16 cellular contexts compared by ENCODE assay signal in genomic region chr20:43744966-43745733, GRCh38. TPM values are rescaled to one million over a fixed set of nuclear protein-coding genes. Genes with fewer than 3 reads are reported as not detected.
A peak's percentile ranks its signal among the peaks of the same experiment; 100 is the strongest.
DNase-seq lines count a peak whose midpoint lies in the region; ATAC-seq, FAIRE-seq and TF ChIP-seq lines count a peak whose summit lies in the region.
"Had no signal": no experiment of that assay in that cellular context is flagged by ENCODE, and none has a peak within 500 bp of the region (broad histone marks: within the 10 kb centered on the region; RNA-seq: fewer than 3 reads in every experiment).

No MANE protein-coding gene starts in this region.

- POLR2A ChIA-PET in endothelial cell of umbilical vein (lab: Charles Lee): no interaction called here

- no peaks in the 10 kb centered on the region for H4K20me1 ChIP-seq in endothelial cell of umbilical vein (replicated peaks; ENCODE audit: control insufficient read depth, extremely low read depth, insufficient read depth, low read length)

- H3K4me1 ChIP-seq in BE2C (peaks cover 16% of the 10 kb centered on the region), endothelial cell of umbilical vein (ENCODE audit: control insufficient read depth, extremely low read depth, insufficient read depth, low read length) (peaks cover 4% of the 10 kb centered on the region)

- no peak overlapping the region for H3K4me3 ChIP-seq in BE2C (ENCODE audit: low read depth, low read length)
- H3K4me3 ChIP-seq in endothelial cell of umbilical vein (replicated peaks in 1 of 3; ENCODE audit: insufficient read depth in 1 of 3, low read depth in 1 of 3, low read length in 3 of 3): no peak overlapping the region

- BruUV-seq in endothelial cell of umbilical vein (replicated peaks; lab: Mats Ljungman, UMichigan): no TSS peak

- no peak overlapping the region for H3K4me2 ChIP-seq in endothelial cell of umbilical vein (ENCODE audit: insufficient read depth, low read length)

- H3K79me2 ChIP-seq in endothelial cell of umbilical vein (ENCODE audit: control insufficient read depth, insufficient read depth, low read length): no peaks in the 10 kb centered on the region

- ATAC-seq in Right ventricle myocardium superior (ENCODE audit: poor library complexity) (no peak), HG03196 (IDR thresholded peaks at IDR 0.05; ENCODE audit: unreplicated experiment) (no peak)

- no peaks in the 10 kb centered on the region; the same call in 1 of the 2 replicates for H3K27me3 ChIP-seq in BE2C
- peaks cover 0 to 4% of the 10 kb centered on the region in 2 experiments for H3K27me3 ChIP-seq in endothelial cell of umbilical vein (ENCODE audit: control insufficient read depth in 2 of 2, insufficient read depth in 2 of 2, low read length in 2 of 2)

- H2AFZ ChIP-seq in endothelial cell of umbilical vein (ENCODE audit: low read depth, low read length): peak overlapping the region; percentile 31

- no peak overlapping the region for H3K27ac ChIP-seq in endothelial cell of umbilical vein (ENCODE audit: insufficient read depth, low read depth, low read length)
- H3K27ac ChIP-seq: VCaP had no signal

- TF ChIP-seq CTCF in BE2C (IDR thresholded peaks at IDR 0.05; ENCODE audit: low read depth, low read length): no peak
- TF ChIP-seq CTCF in endothelial cell of umbilical vein (IDR thresholded peaks at IDR 0.05; ENCODE audit: extremely low read depth in 1 of 2, insufficient read depth in 1 of 2, low read depth in 1 of 2, low read length in 2 of 2): no peak

- intact Hi-C loops in endothelial cell of umbilical vein (cut with micrococcal nuclease): loop anchor here (5.0 kb wide), 1 partner anchor 288 kb away; the partner anchor contains the start of gene SRSF6
- intact Hi-C loops in Right ventricle myocardium superior (cut with DNase I): loop anchor here (5.0 to 10.0 kb wide), 2 partner anchors 100 to 332 kb away; no protein-coding TSS in a partner anchor

- H3K9me3 ChIP-seq in BE2C (no peaks in the 10 kb centered on the region; the same call in 1 of the 2 replicates), endothelial cell of umbilical vein (replicated peaks; ENCODE audit: control insufficient read depth, insufficient read depth, low read length) (no peaks in the 10 kb centered on the region)

- FAIRE-seq in endothelial cell of umbilical vein (lab: Jason Lieb, UNC): no peak

- H3K36me3 ChIP-seq in BE2C: no peaks in the 10 kb centered on the region
- no peaks in the 10 kb centered on the region for H3K36me3 ChIP-seq in endothelial cell of umbilical vein (ENCODE audit: control insufficient read depth in 2 of 2, extremely low read depth in 1 of 2, insufficient read depth in 2 of 2, low read length in 2 of 2)

- no peak overlapping the region for H3K9ac ChIP-seq in endothelial cell of umbilical vein (replicated peaks; ENCODE audit: extremely low read depth, insufficient read depth, low read length)

- CTCF ChIA-PET in endothelial cell of umbilical vein (lab: Charles Lee): interaction anchor here (0.9 to 1.2 kb wide), 3 partner anchors 166 to 337 kb away, joined by 3 read pairs; no protein-coding TSS in a partner anchor

- no peaks in the 10 kb centered on the region for H3K9me1 ChIP-seq in endothelial cell of umbilical vein (replicated peaks; ENCODE audit: control insufficient read depth, extremely low read depth, insufficient read depth, low read length)

- TF ChIP-seq POLR2A in endothelial cell of umbilical vein (IDR thresholded peaks at IDR 0.05; ENCODE audit: low read depth, low read length): no peak

- dilution Hi-C loops in endothelial cell of umbilical vein (cut with MboI; ENCODE audit: extremely low pct_ligation_motif_present, low sequenced_read_pairs): no loop called here

- DNase-seq in BE2C (peak; percentile 35), GF-D8 (lab: John Stamatoyannopoulos, UW) (peak; percentile 77), NOMO-1 treated with DMSO at 0.1 percent for 48 hours (lab: John Stamatoyannopoulos, UW; ENCODE audit: unreplicated experiment) (peak; percentile 85), endothelial cell of umbilical vein (ENCODE audit: low read depth, low spot score) (no peak), NCI-H1092 treated with DMSO at 0.1 percent for 48 hours (lab: John Stamatoyannopoulos, UW) (no peak), Right ventricle myocardium superior (no peak), NK-92 (lab: John Stamatoyannopoulos, UW; ENCODE audit: unreplicated experiment) (no peak)
- DNase-seq: immature natural killer cell; NCI-H1694 treated with DMSO at 0.1 percent for 48 hours; stimulated activated CD4-positive, alpha-beta T cell treated with anti-CD3 and anti-CD28 coated beads, Interleukin-1b, Interleukin-23, amount 100 ng/mL, for 48 hours; stimulated activated naive CD4-positive, alpha-beta T cell treated with Interleukin-2 at 50 U/mL for 16 hours had no signal

TF ChIP-seq in endothelial cell of umbilical vein, 7 proteins besides CTCF, POLR2A, EP300 and RAD21:
- TF ChIP-seq MAX (IDR thresholded peaks at IDR 0.05; ENCODE audit: insufficient read depth, insufficient read length): no peak
- no peak for TF ChIP-seq MYC (IDR thresholded peaks at IDR 0.05; ENCODE audit: low read depth, low read length)
- TF ChIP-seq EZH2 (IDR thresholded peaks at IDR 0.05; ENCODE audit: borderline replicate concordance, low read depth, low read length, severe bottlenecking): no peak
- TF ChIP-seq FOS (IDR thresholded peaks at IDR 0.05; ENCODE audit: borderline replicate concordance, insufficient read depth, low read length): no peak
- no peak for TF ChIP-seq GATA2 (IDR thresholded peaks at IDR 0.05; ENCODE audit: insufficient read depth, insufficient read length, low read depth, low read length)
- no peak for TF ChIP-seq POLR2AphosphoS5 (IDR thresholded peaks at IDR 0.05; ENCODE audit: insufficient read depth, low read depth, low read length)
- no peak for TF ChIP-seq JUN (IDR thresholded peaks at IDR 0.05; ENCODE audit: borderline replicate concordance, insufficient read depth, insufficient read length, low read depth)

RNA-seq across cellular contexts. Expression of gene GTSF1L, which starts 18.3 kb away (rescaled TPM):
- polyA plus RNA-seq in BE2C (2012; ENCODE audit: insufficient read depth, insufficient read length, low read depth): not detected
- not detected in 2 replicates for total RNA-seq in endothelial cell of umbilical vein
- polyA plus RNA-seq in endothelial cell of umbilical vein: not detected in 2 replicates
- not detected in 2 replicates for polyA plus RNA-seq in endothelial cell of umbilical vein (2011; cell fraction: cytosol; rRNA removed)
- not detected in 2 replicates for polyA plus RNA-seq in endothelial cell of umbilical vein (2011; cell fraction: nucleus; rRNA removed)
- not detected in 2 replicates for polyA plus RNA-seq in endothelial cell of umbilical vein (2012)
- not detected in 2 replicates for polyA minus RNA-seq in endothelial cell of umbilical vein
- not detected for polyA minus RNA-seq in endothelial cell of umbilical vein (2011; cell fraction: cytosol; rRNA and poly(A)+ RNA removed)
- not detected in 2 replicates for polyA minus RNA-seq in endothelial cell of umbilical vein (2011; cell fraction: nucleus; rRNA and poly(A)+ RNA removed)
- total RNA-seq in Right ventricle myocardium superior: not detected
- total RNA-seq: mononuclear cell, posterior vena cava had no signal
- polyA plus RNA-seq: BJ, immature natural killer cell had no signal

Comparison
In these comparisons a context has a peak if more than half of its experiments do, and no peak if none do; other contexts are left out.
1. DNase-seq: peak in BE2C (single experiment), GF-D8 (single experiment) and NOMO-1 treated with DMSO at 0.1 percent for 48 hours (single experiment); none in endothelial cell of umbilical vein (single experiment), NCI-H1092 treated with DMSO at 0.1 percent for 48 hours (single experiment), Right ventricle myocardium superior (single experiment) and NK-92 (single experiment).